Comparison of ENCODE assay signal across 8 cellular contexts in the genomic region with DNA sequence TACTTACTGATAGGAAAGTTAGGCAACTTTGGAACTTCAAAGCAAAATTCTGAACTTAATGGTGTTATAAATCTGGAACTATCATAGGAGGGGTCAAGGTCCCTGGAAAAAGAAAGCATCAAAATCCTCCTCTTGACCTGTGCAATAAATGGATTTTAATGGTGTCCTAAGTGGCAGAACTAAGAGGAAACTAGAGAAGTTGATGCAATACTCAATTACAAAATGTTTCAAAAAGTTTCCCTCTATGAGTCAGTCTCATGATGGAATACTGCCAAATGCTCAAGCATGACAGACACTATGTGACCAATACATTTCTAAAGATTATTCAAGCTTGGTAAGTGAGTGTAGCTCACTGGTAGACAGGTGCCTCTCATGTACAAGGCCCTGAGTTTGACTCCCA. TPM values are rescaled to one million over a fixed set of nuclear protein-coding genes. Genes with fewer than 3 reads are reported as not detected.
DNase-seq lines count a peak whose midpoint lies in the region; ATAC-seq and TF ChIP-seq lines count a peak whose summit lies in the region.

No MANE protein-coding gene starts in this region.

- no peak for TF ChIP-seq POLR2A in gastroesophageal sphincter (IDR thresholded peaks at IDR 0.05)

- no peaks in the 10 kb centered on the region for H3K27me3 ChIP-seq in gastroesophageal sphincter

- no peak overlapping the region for H3K27ac ChIP-seq in gastroesophageal sphincter

- no peaks in the 10 kb centered on the region for H3K9me3 ChIP-seq in gastroesophageal sphincter

- peak; percentile 28 for DNase-seq in COLO829 (ENCODE audit: low spot score)
- DNase-seq in NOMO-1 (lab: John Stamatoyannopoulos, UW; ENCODE audit: unreplicated experiment in 2 of 2), result peak; percentile 56 to 94
- DNase-seq in NCI-H1092 treated with DMSO at 0.1 percent for 48 hours (lab: John Stamatoyannopoulos, UW), result no peak
- no peak for DNase-seq in OCI-M2 (lab: John Stamatoyannopoulos, UW; ENCODE audit: unreplicated experiment)
- no peak for DNase-seq in germinal center (ENCODE audit: low spot score)
- no peak for DNase-seq in activated naive CD4-positive, alpha-beta T cell treated with Interleukin-2 at 50 U/mL for 16 hours

- ATAC-seq in GM21723 (IDR thresholded peaks at IDR 0.05; ENCODE audit: unreplicated experiment) (peak; percentile 47), gastroesophageal sphincter (peak; percentile 31)

- no peak for TF ChIP-seq CTCF in gastroesophageal sphincter (IDR thresholded peaks at IDR 0.05)

- no peak overlapping the region for H3K4me3 ChIP-seq in gastroesophageal sphincter

- no peaks in the 10 kb centered on the region for H3K36me3 ChIP-seq in gastroesophageal sphincter

- no peak for TF ChIP-seq EP300 in gastroesophageal sphincter (IDR thresholded peaks at IDR 0.05)

- no peaks in the 10 kb centered on the region for H3K4me1 ChIP-seq in gastroesophageal sphincter

RNA-seq across cellular contexts. Expression of a gene that starts 47.7 kb away (rescaled TPM):
- 100 to 1,000 TPM in 1 of 4 donors, 10 to 100 TPM in 3; 53.6 to 111 (median 71.4) TPM for total RNA-seq in gastroesophageal sphincter

Comparison
In these comparisons a context has a peak if more than half of its experiments do, and no peak if none do; other contexts are left out.
1. DNase-seq: peak in COLO829 (single experiment) and NOMO-1 (2 of 2); none in NCI-H1092 treated with DMSO at 0.1 percent for 48 hours (single experiment), OCI-M2 (single experiment), germinal center (single experiment) and activated naive CD4-positive, alpha-beta T cell treated with Interleukin-2 at 50 U/mL for 16 hours (single experiment).